ENCODE assay signal across 1 cellular context in genomic region chr12:22130671-22131070, GRCh38.
TF ChIP-seq lines count a peak whose summit lies in the region.

No MANE protein-coding gene starts in this region.

TF ChIP-seq in GM23338, 12 proteins besides CTCF, POLR2A, EP300 and RAD21 (continued from another document):
- no peak for TF ChIP-seq ETS1 (IDR thresholded peaks at IDR 0.05)
- TF ChIP-seq ZNF331 (CRISPR knock-in tag; IDR thresholded peaks at IDR 0.05; ENCODE audit: low read depth), result no peak
